In genomic region chr1:6014130-6014999, GRCh38 we compare ENCODE assay signal across 21 cellular contexts. TPM values are rescaled to one million over a fixed set of nuclear protein-coding genes. Genes with fewer than 3 reads are reported as not detected.
DNase-seq lines count a peak whose midpoint lies in the region; ATAC-seq and TF ChIP-seq lines count a peak whose summit lies in the region.
"Had no signal": no experiment of that assay in that cellular context is flagged by ENCODE, and none has a peak within 500 bp of the region (broad histone marks: within the 10 kb centered on the region; RNA-seq: fewer than 3 reads in every experiment).

No MANE protein-coding gene starts in this region.

- POLR2A ChIA-PET in activated CD4-positive, alpha-beta memory T cell treated with anti-CD3 and anti-CD28 coated beads, Interleukin-2, amount 10 ng/mL, durations not matched to agents 7 days and 5 days (lab: Charles Lee): no interaction called here
- POLR2A ChIA-PET in activated CD4-positive, alpha-beta memory T cell treated with anti-CD3 and anti-CD28 coated beads for 36 hours (lab: Charles Lee): no interaction called here
- POLR2A ChIA-PET in OCI-LY7 (lab: Charles Lee): no interaction called here

- H3K9me3 ChIP-seq in OCI-LY7 (ENCODE audit: low read length): no peaks in the 10 kb centered on the region
- H3K9me3 ChIP-seq: colonic mucosa, MG63, upper lobe of left lung had no signal

- H3K27me3 Mint-ChIP-seq in activated CD4-positive, alpha-beta memory T cell treated with anti-CD3 and anti-CD28 coated beads, Interleukin-2, amount 10 ng/mL, durations not matched to agents 7 days and 5 days: no peaks in the 10 kb centered on the region
- H3K27me3 Mint-ChIP-seq in activated CD4-positive, alpha-beta memory T cell treated with anti-CD3 and anti-CD28 coated beads for 36 hours: no peaks in the 10 kb centered on the region
- H3K27me3 Mint-ChIP-seq: activated CD8-positive, alpha-beta T cell treated with anti-CD3 and anti-CD28 coated beads for 36 hours; activated T-helper 17 cell treated with anti-CD3 and anti-CD28 coated beads, Interleukin-2, amount 50 U/mL, for 72 hours; stimulated activated memory B cell treated with anti-CD40 and anti-IgM and Interleukin-4, amounts not matched to agents 10 μg/mL and 1 μg/mL and 100 μg/mL, for 72 hours had no signal

- CTCF ChIA-PET in activated CD4-positive, alpha-beta memory T cell treated with anti-CD3 and anti-CD28 coated beads, Interleukin-2, amount 10 ng/mL, durations not matched to agents 7 days and 5 days (lab: Charles Lee): no interaction called here
- CTCF ChIA-PET in activated CD4-positive, alpha-beta memory T cell treated with anti-CD3 and anti-CD28 coated beads for 36 hours (lab: Charles Lee): no interaction called here
- CTCF ChIA-PET in OCI-LY7 (lab: Charles Lee; ENCODE audit: unreplicated experiment): no interaction called here

- DNase-seq in activated CD4-positive, alpha-beta memory T cell treated with anti-CD3 and anti-CD28 coated beads, Interleukin-2, amount 10 ng/mL, durations not matched to agents 7 days and 5 days: no peak
- DNase-seq in activated CD4-positive, alpha-beta memory T cell treated with anti-CD3 and anti-CD28 coated beads for 36 hours: no peak
- DNase-seq in dorsolateral prefrontal cortex (peak in 7 of 10 donors; percentile 46 to 85 (median 72)), myocyte (ENCODE audit: low read depth) (peak; percentile 81), OCI-LY7 (ENCODE audit: low spot score) (no peak)
- DNase-seq in NK-92 treated with Interleukin-12 subunit alpha and Interleukin-12 subunit beta, amount 100 ng/mL, for 24 hours (lab: John Stamatoyannopoulos, UW): no peak
- DNase-seq: 8988T; activated CD8-positive, alpha-beta T cell treated with anti-CD3 and anti-CD28 coated beads for 36 hours; colonic mucosa; DMS79; HFFc6; MG63; NCI-H2081 treated with DMSO at 0.1 percent for 48 hours; NCI-H69 had no signal

- H4K20me1 ChIP-seq in OCI-LY7 (ENCODE audit: insufficient read depth, low read length): no peaks in the 10 kb centered on the region

- TF ChIP-seq CTCF in dorsolateral prefrontal cortex (IDR thresholded peaks at IDR 0.05 in 54 of 56, conservative IDR thresholded peaks at IDR 0.05 in 2 of 56; ENCODE audit: low read depth in 1 of 56, partially characterized antibody in 56 of 56): no peak
- no peak for TF ChIP-seq CTCF in OCI-LY7 (conservative IDR thresholded peaks at IDR 0.05; ENCODE audit: low read length)

- H3K27me3 ChIP-seq in dorsolateral prefrontal cortex: no peaks in the 10 kb centered on the region
- H3K27me3 ChIP-seq: colonic mucosa, MG63, upper lobe of left lung had no signal

- no peak for ATAC-seq in HG02973 (IDR thresholded peaks at IDR 0.05; ENCODE audit: unreplicated experiment)
- ATAC-seq: activated CD8-positive, alpha-beta T cell treated with anti-CD3 and anti-CD28 coated beads for 36 hours; activated T-helper 17 cell treated with anti-CD3 and anti-CD28 coated beads, Interleukin-2, amount 50 U/mL, for 72 hours; stimulated activated memory B cell treated with anti-CD40 and anti-IgM and Interleukin-4, amounts not matched to agents 10 μg/mL and 1 μg/mL and 100 μg/mL, for 72 hours had no signal

- H3K4me3 ChIP-seq in dorsolateral prefrontal cortex (peak overlapping the region in 1 of 59 donors; percentile 6), OCI-LY7 (ENCODE audit: low read depth, low read length, poor library complexity, severe bottlenecking) (no peak overlapping the region)
- H3K4me3 ChIP-seq: colonic mucosa, MG63, smooth muscle cell, upper lobe of left lung had no signal

- no peaks in the 10 kb centered on the region for H3K9me2 ChIP-seq in OCI-LY7 (ENCODE audit: insufficient read depth, low read length)

- BruUV-seq in OCI-LY7 (replicated peaks; lab: Mats Ljungman, UMichigan): no TSS peak

- H3K4me3 Mint-ChIP-seq in activated CD4-positive, alpha-beta memory T cell treated with anti-CD3 and anti-CD28 coated beads, Interleukin-2, amount 10 ng/mL, durations not matched to agents 7 days and 5 days: no peak overlapping the region
- H3K4me3 Mint-ChIP-seq in activated CD4-positive, alpha-beta memory T cell treated with anti-CD3 and anti-CD28 coated beads for 36 hours: no peak overlapping the region
- H3K4me3 Mint-ChIP-seq: activated CD8-positive, alpha-beta T cell treated with anti-CD3 and anti-CD28 coated beads for 36 hours; activated T-helper 17 cell treated with anti-CD3 and anti-CD28 coated beads, Interleukin-2, amount 50 U/mL, for 72 hours; HFFc6; stimulated activated memory B cell treated with anti-CD40 and anti-IgM and Interleukin-4, amounts not matched to agents 10 μg/mL and 1 μg/mL and 100 μg/mL, for 72 hours had no signal

- no peaks in the 10 kb centered on the region for H3K79me2 ChIP-seq in OCI-LY7 (ENCODE audit: insufficient read depth, low read depth, low read length)

- no peak overlapping the region for H2AFZ ChIP-seq in OCI-LY7 (ENCODE audit: low read length)

- H3K9me3 Mint-ChIP-seq in activated CD4-positive, alpha-beta memory T cell treated with anti-CD3 and anti-CD28 coated beads, Interleukin-2, amount 10 ng/mL, durations not matched to agents 7 days and 5 days: no peaks in the 10 kb centered on the region
- no peaks in the 10 kb centered on the region for H3K9me3 Mint-ChIP-seq in activated CD4-positive, alpha-beta memory T cell treated with anti-CD3 and anti-CD28 coated beads for 36 hours
- H3K9me3 Mint-ChIP-seq: activated CD8-positive, alpha-beta T cell treated with anti-CD3 and anti-CD28 coated beads for 36 hours; activated T-helper 17 cell treated with anti-CD3 and anti-CD28 coated beads, Interleukin-2, amount 50 U/mL, for 72 hours; HFFc6 had no signal

- no peak overlapping the region for H3K4me2 ChIP-seq in OCI-LY7 (ENCODE audit: low read length)
- H3K4me2 ChIP-seq: smooth muscle cell had no signal

- intact Hi-C loops in activated CD4-positive, alpha-beta memory T cell treated with anti-CD3 and anti-CD28 coated beads for 36 hours (cut with micrococcal nuclease): no loop called here
- intact Hi-C loops in dorsolateral prefrontal cortex (cut with DNase I): no loop called here
- intact Hi-C loops in OCI-LY7 (cut with micrococcal nuclease; ENCODE audit: unreplicated experiment): no loop called here

- peaks cover 14% of the 10 kb centered on the region for H3K4me1 Mint-ChIP-seq in activated CD4-positive, alpha-beta memory T cell treated with anti-CD3 and anti-CD28 coated beads, Interleukin-2, amount 10 ng/mL, durations not matched to agents 7 days and 5 days
- peaks cover 3% of the 10 kb centered on the region for H3K4me1 Mint-ChIP-seq in activated CD4-positive, alpha-beta memory T cell treated with anti-CD3 and anti-CD28 coated beads for 36 hours (ENCODE audit: low read depth)

- H3K36me3 Mint-ChIP-seq in activated CD4-positive, alpha-beta memory T cell treated with anti-CD3 and anti-CD28 coated beads, Interleukin-2, amount 10 ng/mL, durations not matched to agents 7 days and 5 days (ENCODE audit: low read depth): peaks cover 30% of the 10 kb centered on the region
- no peaks in the 10 kb centered on the region for H3K36me3 Mint-ChIP-seq in activated CD4-positive, alpha-beta memory T cell treated with anti-CD3 and anti-CD28 coated beads for 36 hours

- peak overlapping the region; percentile 58 for H3K27ac Mint-ChIP-seq in activated CD4-positive, alpha-beta memory T cell treated with anti-CD3 and anti-CD28 coated beads, Interleukin-2, amount 10 ng/mL, durations not matched to agents 7 days and 5 days
- no peak overlapping the region for H3K27ac Mint-ChIP-seq in activated CD4-positive, alpha-beta memory T cell treated with anti-CD3 and anti-CD28 coated beads for 36 hours
- H3K27ac Mint-ChIP-seq: activated CD8-positive, alpha-beta T cell treated with anti-CD3 and anti-CD28 coated beads for 36 hours; activated T-helper 17 cell treated with anti-CD3 and anti-CD28 coated beads, Interleukin-2, amount 50 U/mL, for 72 hours; HFFc6; stimulated activated memory B cell treated with anti-CD40 and anti-IgM and Interleukin-4, amounts not matched to agents 10 μg/mL and 1 μg/mL and 100 μg/mL, for 72 hours had no signal

- H3K36me3 ChIP-seq in OCI-LY7 (ENCODE audit: insufficient read depth, low read length): no peaks in the 10 kb centered on the region
- H3K36me3 ChIP-seq: colonic mucosa, MG63, upper lobe of left lung had no signal

- H3K27ac ChIP-seq in dorsolateral prefrontal cortex (peak overlapping the region in 54 of 59 donors; percentile 46 to 93 (median 80)), temporal lobe (ENCODE audit: low read depth, low read length) (peak overlapping the region; percentile 78), OCI-LY7 (ENCODE audit: low read depth, low read length, poor library complexity, severe bottlenecking) (no peak overlapping the region)
- H3K27ac ChIP-seq: colonic mucosa, epithelial cell of prostate, upper lobe of left lung had no signal

- H3K4me1 ChIP-seq in OCI-LY7 (ENCODE audit: insufficient read depth, low read length, poor library complexity, severe bottlenecking): no peaks in the 10 kb centered on the region
- H3K4me1 ChIP-seq: colonic mucosa, upper lobe of left lung had no signal

RNA-seq across cellular contexts. Expression of gene NPHP4, which starts 22.1 kb away (rescaled TPM):
- 10 to 100 TPM; 18.1 to 19.1 TPM for total RNA-seq in activated CD4-positive, alpha-beta memory T cell treated with anti-CD3 and anti-CD28 coated beads, Interleukin-2, amount 10 ng/mL, durations not matched to agents 7 days and 5 days
- 10 to 100 TPM; 14.0 to 14.6 TPM for total RNA-seq in activated CD4-positive, alpha-beta memory T cell treated with anti-CD3 and anti-CD28 coated beads for 36 hours
- total RNA-seq in dorsolateral prefrontal cortex (10 to 100 TPM; 19.7 to 55.4 (median 34.0) TPM), myocyte (2.9 and 4.4 TPM in 2 replicates), temporal lobe (6.9 TPM), OCI-LY7 (2022) (23.0 and 24.2 TPM in 2 replicates)
- 7.7 TPM for polyA plus RNA-seq in myocyte (2012)
- 9.2 and 13.4 TPM in 2 replicates for total RNA-seq in OCI-LY7 (2014; rRNA removed; shearing (Covaris generic))

RNA-seq across cellular contexts. Expression of gene KCNAB2, which starts 31.3 kb away (rescaled TPM):
- total RNA-seq in activated CD4-positive, alpha-beta memory T cell treated with anti-CD3 and anti-CD28 coated beads, Interleukin-2, amount 10 ng/mL, durations not matched to agents 7 days and 5 days: 100 to 1,000 TPM; 284 to 286 TPM
- total RNA-seq in activated CD4-positive, alpha-beta memory T cell treated with anti-CD3 and anti-CD28 coated beads for 36 hours: 100 to 1,000 TPM; 196 to 202 TPM
- total RNA-seq in dorsolateral prefrontal cortex (100 to 1,000 TPM in 119 of 120 experiments, 10 to 100 TPM in 1; 82.3 to 377 (median 285) TPM), myocyte (1.2 and 1.8 TPM in 2 replicates), temporal lobe (9.1 TPM), OCI-LY7 (2022) (120 and 133 TPM in 2 replicates)
- polyA plus RNA-seq in myocyte (2012): 3.0 TPM
- total RNA-seq in OCI-LY7 (2014; rRNA removed; shearing (Covaris generic)): 42.1 and 46.7 TPM in 2 replicates

Comparison
In these comparisons a context has a peak if more than half of its experiments do, and no peak if none do; other contexts are left out.
1. DNase-seq: peak in dorsolateral prefrontal cortex (7 of 10) and myocyte (single experiment); none in activated CD4-positive, alpha-beta memory T cell treated with anti-CD3 and anti-CD28 coated beads, Interleukin-2, amount 10 ng/mL, durations not matched to agents 7 days and 5 days (single experiment), activated CD4-positive, alpha-beta memory T cell treated with anti-CD3 and anti-CD28 coated beads for 36 hours (single experiment), NK-92 treated with Interleukin-12 subunit alpha and Interleukin-12 subunit beta, amount 100 ng/mL, for 24 hours (single experiment) and OCI-LY7 (single experiment).